Comparison of ENCODE assay signal across 8 cellular contexts in the genomic region with DNA sequence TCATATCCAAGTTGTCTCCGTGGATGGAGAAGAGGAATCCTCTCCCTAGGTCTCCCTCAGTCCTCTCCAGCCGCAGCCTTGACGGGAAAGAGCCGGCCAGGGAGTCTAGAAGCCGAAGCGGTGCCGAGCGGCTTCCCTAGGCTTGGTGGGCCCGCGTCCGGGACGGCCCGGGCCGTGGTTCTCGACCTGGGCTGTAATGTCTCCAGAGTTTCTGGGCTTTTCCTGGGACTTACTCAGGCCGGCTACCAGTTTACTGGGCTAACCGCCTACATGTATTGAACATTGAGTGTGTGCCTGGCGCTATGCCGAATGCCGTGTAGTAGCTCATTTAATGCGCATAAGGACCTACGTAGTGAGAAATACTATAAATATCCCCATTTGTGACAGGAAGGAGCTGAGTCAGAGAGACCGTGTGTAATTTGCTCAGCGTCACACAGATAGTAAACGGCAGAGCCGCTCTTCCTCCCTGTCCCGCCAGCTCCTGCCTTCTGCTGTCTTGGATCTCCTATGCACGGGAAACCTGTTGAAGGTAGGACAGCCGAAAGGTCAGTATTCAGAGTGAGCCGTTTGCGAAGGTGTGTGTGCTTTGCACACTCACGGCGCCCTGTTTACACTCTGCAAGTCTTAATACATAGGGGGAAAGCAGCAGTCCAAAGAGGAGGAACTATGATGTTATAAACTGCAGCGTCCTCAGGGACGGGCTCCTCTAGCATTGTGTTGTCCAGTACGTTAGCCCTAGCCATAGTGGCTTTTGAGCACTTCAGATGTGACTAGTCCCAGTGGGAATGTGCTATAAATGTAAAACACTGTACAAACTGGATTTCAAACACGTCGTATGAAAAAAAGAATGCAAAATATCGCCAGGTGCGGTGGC. TPM values are rescaled to one million over a fixed set of nuclear protein-coding genes. Genes with fewer than 3 reads are reported as not detected.
DNase-seq lines count a peak whose midpoint lies in the region; ATAC-seq and TF ChIP-seq lines count a peak whose summit lies in the region.

No MANE protein-coding gene starts in this region.

- no peaks in the 10 kb centered on the region for H3K27me3 ChIP-seq in CD8-positive, alpha-beta memory T cell (ENCODE audit: insufficient read depth, low read length, poor library complexity, severe bottlenecking)
- H3K27me3 ChIP-seq in esophagus muscularis mucosa = no peaks in the 10 kb centered on the region

- no peaks in the 10 kb centered on the region for H3K36me3 ChIP-seq in CD8-positive, alpha-beta memory T cell (ENCODE audit: insufficient read depth, low read length)
- H3K36me3 ChIP-seq in esophagus muscularis mucosa = no peaks in the 10 kb centered on the region

- no peaks in the 10 kb centered on the region for H3K27me3 Mint-ChIP-seq in CD8-positive, alpha-beta memory T cell
- H3K27me3 Mint-ChIP-seq in naive thymus-derived CD8-positive, alpha-beta T cell = no peaks in the 10 kb centered on the region

- H3K4me1 Mint-ChIP-seq in CD8-positive, alpha-beta memory T cell = peaks cover 19 to 25% (median 24%) of the 10 kb centered on the region in 3 donors
- H3K4me1 Mint-ChIP-seq in naive thymus-derived CD8-positive, alpha-beta T cell = peaks cover 14 to 27% (median 23%) of the 10 kb centered on the region in 4 donors

- ATAC-seq in GM19455 (IDR thresholded peaks at IDR 0.05; ENCODE audit: unreplicated experiment) (peak; percentile 47), HG03565 (IDR thresholded peaks at IDR 0.05; ENCODE audit: unreplicated experiment) (peak; percentile 30)
- ATAC-seq in naive thymus-derived CD8-positive, alpha-beta T cell = peak; percentile 50 to 60

- peak in 1 of 3 experiments; percentile 7 for TF ChIP-seq CTCF in esophagus muscularis mucosa (IDR thresholded peaks at IDR 0.05)

- H3K27ac ChIP-seq in CD8-positive, alpha-beta memory T cell (ENCODE audit: low read depth, low read length) = peak overlapping the region; percentile 99
- peak overlapping the region; percentile 94 to 95 (median 94) for H3K27ac ChIP-seq in esophagus muscularis mucosa (replicated peaks in 1 of 4)

- H3K4me3 ChIP-seq in CD8-positive, alpha-beta memory T cell (ENCODE audit: low read length) = peak overlapping the region; percentile 86
- H3K4me3 ChIP-seq in esophagus muscularis mucosa = peak overlapping the region; percentile 63 to 73 (median 66)

- TF ChIP-seq POLR2A in esophagus muscularis mucosa (IDR thresholded peaks at IDR 0.05; ENCODE audit: low read depth) = no peak

- H3K36me3 Mint-ChIP-seq in CD8-positive, alpha-beta memory T cell = peaks cover 0 to 5% (median 0%) of the 10 kb centered on the region in 3 donors
- H3K36me3 Mint-ChIP-seq in naive thymus-derived CD8-positive, alpha-beta T cell = peaks cover 0 to 2% (median 0%) of the 10 kb centered on the region in 3 donors

- peaks cover 5% of the 10 kb centered on the region for H3K4me1 ChIP-seq in CD8-positive, alpha-beta memory T cell (ENCODE audit: insufficient read depth, low read length)
- peaks cover 13 to 20% (median 16%) of the 10 kb centered on the region in 4 donors for H3K4me1 ChIP-seq in esophagus muscularis mucosa

- no peaks in the 10 kb centered on the region for H3K9me3 Mint-ChIP-seq in CD8-positive, alpha-beta memory T cell
- H3K9me3 Mint-ChIP-seq in naive thymus-derived CD8-positive, alpha-beta T cell = no peaks in the 10 kb centered on the region

- no peak for TF ChIP-seq EP300 in esophagus muscularis mucosa (IDR thresholded peaks at IDR 0.05)

- H3K9me3 ChIP-seq in CD8-positive, alpha-beta memory T cell (ENCODE audit: low read length) = no peaks in the 10 kb centered on the region
- no peaks in the 10 kb centered on the region for H3K9me3 ChIP-seq in esophagus muscularis mucosa

- CTCF ChIA-PET in CD8-positive, alpha-beta memory T cell (lab: Charles Lee) = interaction anchor here (1.3 to 2.4 kb wide), 2 partner anchors 13 to 29 kb away, joined by 9 to 10 read pairs; partner anchors contain the start of gene PIGS

- H3K4me3 Mint-ChIP-seq in CD8-positive, alpha-beta memory T cell = peak overlapping the region; percentile 89 to 99 (median 93)
- peak overlapping the region; percentile 89 to 99 (median 95) for H3K4me3 Mint-ChIP-seq in naive thymus-derived CD8-positive, alpha-beta T cell

- POLR2A ChIA-PET in CD8-positive, alpha-beta memory T cell (lab: Charles Lee) = interaction anchor here (0.7 to 3.4 kb wide), 13 partner anchors 14 to 264 kb away, joined by 3 to 39 read pairs (median 4); partner anchors contain the start of genes ALDOC, BLTP2, IFT20 and PIGS
- POLR2A ChIA-PET in naive thymus-derived CD8-positive, alpha-beta T cell (lab: Charles Lee) = interaction anchor here (0.5 to 3.0 kb wide), 16 partner anchors 9 to 352 kb away, joined by 3 to 42 read pairs (median 4); partner anchors contain the start of genes ALDOC, BLTP2, PHF12 and PIGS

- 8% methylated on average over 36 of the region's 40 CpGs for whole genome bisulfite sequencing in esophagus muscularis mucosa

- peak; percentile 35 to 82 (median 58) for DNase-seq in CD8-positive, alpha-beta memory T cell
- DNase-seq in NOMO-1 treated with dmso at 0.1 percent for 144 hours (lab: John Stamatoyannopoulos, UW; ENCODE audit: unreplicated experiment) (peak; percentile 71), activated T-cell treated with anti-CD3 and anti-CD28 coated beads for 4 hours (peak; percentile 53), esophagus muscularis mucosa (ENCODE audit: extremely low spot score) (no peak)
- DNase-seq in naive thymus-derived CD8-positive, alpha-beta T cell = peak in 9 of 10 donors; percentile 19 to 72 (median 53)
- DNase-seq in stimulated activated naive CD4-positive, alpha-beta T cell (lab: John Stamatoyannopoulos, UW) = peak; percentile 45 to 77 (median 64)

- H3K27ac Mint-ChIP-seq in CD8-positive, alpha-beta memory T cell = peak overlapping the region; percentile 95 to 100 (median 99)
- peak overlapping the region; percentile 94 to 100 (median 96) for H3K27ac Mint-ChIP-seq in naive thymus-derived CD8-positive, alpha-beta T cell

- intact Hi-C loops in esophagus muscularis mucosa (cut with DNase I) = loop anchor here (5.0 kb wide), 1 partner anchor 47 kb away; the partner anchor contains the start of gene UNC119

RNA-seq across cellular contexts. Expression of gene SPAG5, which starts 0.7 kb away (rescaled TPM):
- 10 to 100 TPM; 77.8 to 79.7 TPM for total RNA-seq in CD8-positive, alpha-beta memory T cell
- polyA plus RNA-seq in CD8-positive, alpha-beta memory T cell = 3.5 TPM
- 1 to 10 TPM in 1 of 4 donors, under 1 TPM in 3; 0.83 to 1.7 (median 0.97) TPM for total RNA-seq in esophagus muscularis mucosa
- total RNA-seq in naive thymus-derived CD8-positive, alpha-beta T cell = 10 to 100 TPM; 10.6 to 11.2 TPM
- 1 to 10 TPM in 1 of 3 donors, under 1 TPM in 2; 0.40 to 2.7 (median 0.81) TPM for polyA plus RNA-seq in naive thymus-derived CD8-positive, alpha-beta T cell

RNA-seq across cellular contexts. Expression of gene RSKR, which starts 14.4 kb away (rescaled TPM):
- 10 to 100 TPM; 18.4 to 19.3 TPM for total RNA-seq in CD8-positive, alpha-beta memory T cell
- polyA plus RNA-seq in CD8-positive, alpha-beta memory T cell = 0.22 TPM
- 1 to 10 TPM; 2.3 to 4.2 (median 4.1) TPM for total RNA-seq in esophagus muscularis mucosa
- 10 to 100 TPM; 27.3 to 28.9 TPM for total RNA-seq in naive thymus-derived CD8-positive, alpha-beta T cell
- polyA plus RNA-seq in naive thymus-derived CD8-positive, alpha-beta T cell = under 1 TPM; 0.11 to 0.75 (median 0.24) TPM

RNA-seq across cellular contexts. Expression of gene ALDOC, which starts 22.9 kb away (rescaled TPM):
- total RNA-seq in CD8-positive, alpha-beta memory T cell = 10 to 100 TPM; 12.8 to 13.6 TPM
- 58.2 TPM for polyA plus RNA-seq in CD8-positive, alpha-beta memory T cell
- total RNA-seq in esophagus muscularis mucosa = 10 to 100 TPM; 21.6 to 49.5 (median 27.5) TPM
- total RNA-seq in naive thymus-derived CD8-positive, alpha-beta T cell = 10 to 100 TPM; 36.1 to 37.5 TPM
- polyA plus RNA-seq in naive thymus-derived CD8-positive, alpha-beta T cell = 10 to 100 TPM; 65.3 to 86.7 (median 78.9) TPM

RNA-seq across cellular contexts. Expression of gene PIGS, which starts 28.2 kb away (rescaled TPM):
- total RNA-seq in CD8-positive, alpha-beta memory T cell = 10 to 100 TPM; 48.7 to 50.0 TPM
- 61.0 TPM for polyA plus RNA-seq in CD8-positive, alpha-beta memory T cell
- total RNA-seq in esophagus muscularis mucosa = 10 to 100 TPM; 41.9 to 55.5 (median 47.2) TPM
- total RNA-seq in naive thymus-derived CD8-positive, alpha-beta T cell = 10 to 100 TPM; 51.3 to 51.4 TPM
- polyA plus RNA-seq in naive thymus-derived CD8-positive, alpha-beta T cell = 10 to 100 TPM; 36.7 to 48.1 (median 42.0) TPM

RNA-seq across cellular contexts. Expression of gene BLTP2, which starts 45.4 kb away (rescaled TPM):
- 100 to 1,000 TPM; 176 to 192 TPM for total RNA-seq in CD8-positive, alpha-beta memory T cell
- polyA plus RNA-seq in CD8-positive, alpha-beta memory T cell = 44.5 TPM
- total RNA-seq in esophagus muscularis mucosa = 100 to 1,000 TPM in 2 of 4 donors, 10 to 100 TPM in 2; 90.0 to 127 (median 98.2) TPM
- total RNA-seq in naive thymus-derived CD8-positive, alpha-beta T cell = 100 to 1,000 TPM; 137 to 149 TPM
- polyA plus RNA-seq in naive thymus-derived CD8-positive, alpha-beta T cell = 10 to 100 TPM; 36.0 to 51.7 (median 36.1) TPM

Comparison
In these comparisons a context has a peak if more than half of its experiments do, and no peak if none do; other contexts are left out.
1. RNA of gene SPAG5, which starts 0.7 kb away (total RNA-seq): 77.8 to 79.7 TPM in CD8-positive, alpha-beta memory T cell; 10.6 to 11.2 TPM in naive thymus-derived CD8-positive, alpha-beta T cell and 0.83 to 1.7 TPM in esophagus muscularis mucosa; every median in the first group is over 4 times any median in the second.
2. Peak in every context shown above with its lines, with median percentiles within 50 percentile points of each other: ATAC-seq.